ENCODE assay signal across 15 cellular contexts in the genomic region with DNA sequence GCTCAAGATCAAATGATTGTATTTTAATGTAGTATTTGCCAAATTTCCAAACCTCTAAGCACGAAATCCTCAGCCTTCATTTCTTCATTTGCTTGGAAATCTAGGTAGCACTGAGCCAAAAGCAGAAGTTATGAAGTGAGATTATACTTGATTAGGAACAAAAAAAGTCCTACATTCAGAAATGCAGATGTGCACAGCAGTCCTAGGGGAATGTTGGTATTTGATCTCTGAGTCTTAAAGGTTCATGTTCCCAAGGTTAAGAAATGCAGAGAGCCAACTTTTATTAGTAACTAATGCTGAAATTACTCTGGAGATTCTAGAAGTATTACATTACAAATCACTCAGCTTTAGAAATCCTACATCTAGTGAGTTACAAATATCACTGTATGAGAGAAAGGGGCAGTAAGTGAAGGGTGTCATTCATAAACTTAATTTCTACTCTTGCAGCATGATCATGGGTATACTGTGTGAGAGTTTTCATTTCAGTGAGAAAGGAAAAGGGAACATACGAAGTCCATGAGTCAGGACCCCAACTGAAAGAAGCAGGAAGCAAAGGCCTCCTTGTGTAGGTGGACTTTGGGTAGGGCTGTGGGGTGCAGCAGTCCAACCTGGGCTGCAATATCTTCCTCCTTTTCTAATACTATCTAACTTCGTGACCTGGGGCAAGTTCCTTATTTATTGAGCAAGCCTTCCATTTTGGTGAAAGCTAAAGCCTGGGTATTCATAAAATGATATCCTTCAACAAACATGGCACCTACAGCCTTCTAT.
"Had no signal": no experiment of that assay in that cellular context is flagged by ENCODE, and none has a peak within 500 bp of the region (broad histone marks: within the 10 kb centered on the region; RNA-seq: fewer than 3 reads in every experiment).

No MANE protein-coding gene starts in this region.

- H3K4me1 Mint-ChIP-seq: activated T-helper 17 cell treated with anti-CD3 and anti-CD28 coated beads, Interleukin-2, amount 50 U/mL, for 72 hours had no signal

- H3K4me3 Mint-ChIP-seq: activated naive CD4-positive, alpha-beta T cell treated with anti-CD3 and anti-CD28 coated beads for 36 hours; activated T-helper 17 cell treated with anti-CD3 and anti-CD28 coated beads, Interleukin-2, amount 50 U/mL, for 72 hours; effector memory CD8-positive, alpha-beta T cell had no signal

- H3K27ac ChIP-seq: epithelial cell of prostate, pancreas, skin epidermis, thyroid gland, uterus had no signal

- H3K9me3 ChIP-seq: pancreas, thyroid gland, uterus had no signal

- H3K27ac Mint-ChIP-seq: activated naive CD4-positive, alpha-beta T cell treated with anti-CD3 and anti-CD28 coated beads for 36 hours; activated T-helper 17 cell treated with anti-CD3 and anti-CD28 coated beads, Interleukin-2, amount 50 U/mL, for 72 hours; effector memory CD8-positive, alpha-beta T cell had no signal

- H3K36me3 ChIP-seq: pancreas, thyroid gland, uterus had no signal

- H3K27me3 ChIP-seq: pancreas, thyroid gland, uterus had no signal

- FAIRE-seq: pancreas had no signal

- ATAC-seq: activated T-helper 17 cell treated with anti-CD3 and anti-CD28 coated beads, Interleukin-2, amount 50 U/mL, for 72 hours; effector memory CD8-positive, alpha-beta T cell; pancreas had no signal

- DNase-seq: activated CD4-positive, alpha-beta T cell treated with anti-CD3 and anti-CD28 coated beads, Interleukin-2, amount 50 U/mL, for 1 hour; activated naive CD4-positive, alpha-beta T cell treated with anti-CD3 and anti-CD28 coated beads for 36 hours; activated T-cell treated with anti-CD3 and anti-CD28 coated beads for 4 hours; caudate nucleus; cortex of kidney; effector memory CD8-positive, alpha-beta T cell; left cardiac atrium; mesenchymal stem cell; pancreas; T-helper 2 cell; thyroid gland; uterus had no signal

- H3K4me3 ChIP-seq: pancreas, skin epidermis, thyroid gland, uterus had no signal

- H3K9me3 Mint-ChIP-seq: activated naive CD4-positive, alpha-beta T cell treated with anti-CD3 and anti-CD28 coated beads for 36 hours; activated T-helper 17 cell treated with anti-CD3 and anti-CD28 coated beads, Interleukin-2, amount 50 U/mL, for 72 hours; effector memory CD8-positive, alpha-beta T cell had no signal

- H3K4me1 ChIP-seq: pancreas, thyroid gland, uterus had no signal

- H3K27me3 Mint-ChIP-seq: activated T-helper 17 cell treated with anti-CD3 and anti-CD28 coated beads, Interleukin-2, amount 50 U/mL, for 72 hours; effector memory CD8-positive, alpha-beta T cell had no signal
